Comparison of ENCODE assay signal across 29 cellular contexts in the genomic region with DNA sequence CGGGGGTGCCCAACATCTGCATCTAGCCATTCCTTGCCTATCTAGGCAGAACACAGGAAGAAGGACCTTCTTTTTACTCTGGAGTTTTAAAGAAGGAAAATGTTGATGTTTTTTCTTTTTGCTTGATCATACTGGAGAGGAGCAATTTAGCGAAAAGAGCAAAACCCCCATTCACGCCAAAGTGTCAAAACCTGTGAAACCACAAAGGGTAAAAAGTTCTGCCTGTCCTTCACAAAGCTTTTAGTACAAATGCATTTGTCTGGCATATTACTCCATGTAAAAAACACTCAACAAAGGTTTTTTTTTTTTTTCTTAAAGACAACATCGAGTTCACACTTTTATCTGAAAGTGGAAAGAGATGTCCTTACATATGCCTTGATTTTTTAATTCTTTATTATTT.
"Had no signal": no experiment of that assay in that cellular context is flagged by ENCODE, and none has a peak within 500 bp of the region (broad histone marks: within the 10 kb centered on the region; RNA-seq: fewer than 3 reads in every experiment).

No MANE protein-coding gene starts in this region.

- H2AFZ ChIP-seq: neural progenitor cell, parathyroid adenoma had no signal

- H3K9ac ChIP-seq: neural progenitor cell, parathyroid adenoma had no signal

- H3K4me3 ChIP-seq: colonic mucosa, esophagus muscularis mucosa, gastroesophageal sphincter, heart left ventricle, lower lobe of right lung, neural progenitor cell, prostate gland, right atrium auricular region, smooth muscle cell, testis, tibial artery had no signal

- H3K36me3 ChIP-seq: colonic mucosa, esophagus muscularis mucosa, gastroesophageal sphincter, heart left ventricle, lower lobe of right lung, neural progenitor cell, prostate gland, right atrium auricular region, tibial artery had no signal

- H3K4me1 ChIP-seq: colonic mucosa, esophagus muscularis mucosa, foreskin keratinocyte, gastroesophageal sphincter, heart left ventricle, lower lobe of right lung, neural progenitor cell, prostate gland, right atrium auricular region, testis, tibial artery had no signal

- H3K4me1 Mint-ChIP-seq: nephron had no signal

- H3K4me2 ChIP-seq: neural progenitor cell, smooth muscle cell had no signal

- ATAC-seq: foreskin keratinocyte, gastroesophageal sphincter, heart left ventricle, left ventricle myocardium superior, lower lobe of right lung, sciatic nerve had no signal

- H3K36me3 Mint-ChIP-seq: neural progenitor cell, type B pancreatic cell had no signal

- H3K9me3 Mint-ChIP-seq: nephron, neural progenitor cell, type B pancreatic cell had no signal

- H3K9me3 ChIP-seq: colonic mucosa, esophagus muscularis mucosa, gastroesophageal sphincter, heart left ventricle, lower lobe of right lung, prostate gland, right atrium auricular region, testis, tibial artery had no signal

- H3K27ac Mint-ChIP-seq: nephron, neural progenitor cell, type B pancreatic cell had no signal

- FAIRE-seq: endothelial cell of umbilical vein, keratinocyte, urothelium cell line had no signal

- H3K27me3 ChIP-seq: colonic mucosa, esophagus muscularis mucosa, foreskin keratinocyte, gastroesophageal sphincter, heart left ventricle, neural progenitor cell, right atrium auricular region, testis, tibial artery had no signal

- H3K4me3 Mint-ChIP-seq: nephron, neural progenitor cell, type B pancreatic cell had no signal

- H3K27ac ChIP-seq: colonic mucosa, esophagus muscularis mucosa, foreskin keratinocyte, gastroesophageal sphincter, heart left ventricle, lower lobe of right lung, neural progenitor cell, parathyroid adenoma, prostate gland, right atrium auricular region, testis, tibial artery had no signal

- DNase-seq: colonic mucosa; dermis blood vessel endothelial cell; effector memory CD4-positive, alpha-beta T cell; foreskin keratinocyte; heart left ventricle; hypothalamus; left ventricle myocardium superior; lower lobe of right lung; stimulated activated CD4-positive, alpha-beta T cell treated with anti-CD3 and anti-CD28 coated beads, Interleukin-12 subunit alpha, Interleukin-12 subunit beta, amount 100 ng/mL, for 4 hours; stimulated activated CD4-positive, alpha-beta T cell treated with anti-CD3 and anti-CD28 coated beads, Interleukin-1b, Interleukin-23, amount 100 ng/mL, for 48 hours; stimulated activated CD4-positive, alpha-beta T cell treated with anti-CD3 and anti-CD28 coated beads, Interleukin-4, amount 100 ng/mL, for 1 hour; stimulated activated CD8-positive, alpha-beta memory T cell treated with anti-CD3 and anti-CD28 coated beads, Interleukin-4, amount 100 ng/mL, for 48 hours; stimulated activated naive CD4-positive, alpha-beta T cell; substantia nigra; testis; tibial artery had no signal

- H3K79me2 ChIP-seq: parathyroid adenoma had no signal
